Comparison of ENCODE assay signal across 1 cellular context in genomic region chr1:236623371-236624166, GRCh38.
TF ChIP-seq lines count a peak whose summit lies in the region.

No MANE protein-coding gene starts in this region.

TF ChIP-seq in SK-N-SH, 30 proteins besides CTCF, POLR2A, EP300 and RAD21 (continued from another document):
- TF ChIP-seq ZBTB33 (IDR thresholded peaks at IDR 0.05; ENCODE audit: borderline replicate concordance, low read depth): no peak
